20 cellular contexts compared by ENCODE assay signal in genomic region chr10:42732266-42732665, GRCh38. TPM values are rescaled to one million over a fixed set of nuclear protein-coding genes. Genes with fewer than 3 reads are reported as not detected.
DNase-seq lines count a peak whose midpoint lies in the region; ATAC-seq, FAIRE-seq and TF ChIP-seq lines count a peak whose summit lies in the region.
"Had no signal": no experiment of that assay in that cellular context is flagged by ENCODE, and none has a peak within 500 bp of the region (broad histone marks: within the 10 kb centered on the region; RNA-seq: fewer than 3 reads in every experiment).

No MANE protein-coding gene starts in this region.

- no peak overlapping the region for H2AFZ ChIP-seq in K562 (ENCODE audit: low read depth, low read length)
- H2AFZ ChIP-seq: GM23338 had no signal

- POLR2A ChIA-PET in K562 (lab: Yijun Ruan, JAX), result no interaction called here
- POLR2A ChIA-PET in naive thymus-derived CD4-positive, alpha-beta T cell (lab: Charles Lee), result no interaction called here

- no peaks in the 10 kb centered on the region for H3K36me3 Mint-ChIP-seq in naive thymus-derived CD4-positive, alpha-beta T cell
- H3K36me3 Mint-ChIP-seq in activated CD8-positive, alpha-beta memory T cell treated with anti-CD3 and anti-CD28 coated beads, Interleukin-2, amount 10 ng/mL, durations not matched to agents 7 days and 5 days, result no peaks in the 10 kb centered on the region
- H3K36me3 Mint-ChIP-seq: CD4-positive, CD25-positive, alpha-beta regulatory T cell; CD8-positive, alpha-beta T cell had no signal

- ATAC-seq in K562 (no peak), GM18858 (IDR thresholded peaks at IDR 0.05; ENCODE audit: unreplicated experiment) (no peak)
- ATAC-seq in naive thymus-derived CD4-positive, alpha-beta T cell, result peak; percentile 36
- ATAC-seq in activated CD8-positive, alpha-beta memory T cell treated with anti-CD3 and anti-CD28 coated beads, Interleukin-2, amount 10 ng/mL, durations not matched to agents 7 days and 5 days, result no peak
- ATAC-seq: CD8-positive, alpha-beta T cell; GM23338 had no signal

- peaks cover 5 to 28% (median 18%) of the 10 kb centered on the region in 5 donors for H3K27me3 Mint-ChIP-seq in naive thymus-derived CD4-positive, alpha-beta T cell
- H3K27me3 Mint-ChIP-seq in activated CD8-positive, alpha-beta memory T cell treated with anti-CD3 and anti-CD28 coated beads, Interleukin-2, amount 10 ng/mL, durations not matched to agents 7 days and 5 days, result peaks cover 5% of the 10 kb centered on the region

- H3K4me1 ChIP-seq in K562 (replicated peaks in 1 of 2; ENCODE audit: control insufficient read depth in 2 of 2, insufficient read depth in 2 of 2, low read length in 2 of 2), result no peaks in the 10 kb centered on the region
- H3K4me1 ChIP-seq in naive thymus-derived CD4-positive, alpha-beta T cell (ENCODE audit: control insufficient read depth in 2 of 2, insufficient read depth in 2 of 2, low read length in 2 of 2), result no peaks in the 10 kb centered on the region
- H3K4me1 ChIP-seq: BLaER1, Caco-2, HAP-1 had no signal

- TF ChIP-seq CTCF in K562 (IDR thresholded peaks at IDR 0.05 in 2 of 3, conservative IDR thresholded peaks at IDR 0.05 in 1 of 3; ENCODE audit: insufficient read depth in 2 of 3, low read depth in 1 of 3, low read length in 3 of 3), result no peak

- intact Hi-C loops in K562 (cut with micrococcal nuclease), result no loop called here
- intact Hi-C loops in naive thymus-derived CD4-positive, alpha-beta T cell (cut with micrococcal nuclease), result no loop called here

- no peaks in the 10 kb centered on the region for H3K9me1 ChIP-seq in K562 (ENCODE audit: control insufficient read depth, insufficient read depth, low read length)

- H3K4me3 Mint-ChIP-seq in naive thymus-derived CD4-positive, alpha-beta T cell, result no peak overlapping the region
- H3K4me3 Mint-ChIP-seq in activated CD8-positive, alpha-beta memory T cell treated with anti-CD3 and anti-CD28 coated beads, Interleukin-2, amount 10 ng/mL, durations not matched to agents 7 days and 5 days, result no peak overlapping the region
- H3K4me3 Mint-ChIP-seq: B cell; CD4-positive, CD25-positive, alpha-beta regulatory T cell; CD8-positive, alpha-beta T cell; GM23338 had no signal

- H3K4me2 ChIP-seq in K562 (ENCODE audit: insufficient read depth, low read length), result no peak overlapping the region
- H3K4me2 ChIP-seq: BLaER1, GM23338 had no signal

- H3K27ac Mint-ChIP-seq in naive thymus-derived CD4-positive, alpha-beta T cell, result no peak overlapping the region
- H3K27ac Mint-ChIP-seq in activated CD8-positive, alpha-beta memory T cell treated with anti-CD3 and anti-CD28 coated beads, Interleukin-2, amount 10 ng/mL, durations not matched to agents 7 days and 5 days, result no peak overlapping the region
- H3K27ac Mint-ChIP-seq: B cell; CD4-positive, CD25-positive, alpha-beta regulatory T cell; CD8-positive, alpha-beta T cell; GM23338 had no signal

- H4K20me1 ChIP-seq in K562 (replicated peaks; ENCODE audit: control insufficient read depth, insufficient read depth, low read length), result no peaks in the 10 kb centered on the region
- H4K20me1 ChIP-seq: BLaER1 had no signal

- CTCF ChIA-PET in K562 (lab: Yijun Ruan, JAX; ENCODE audit: low intra/inter-chr PET ratio), result no interaction called here
- CTCF ChIA-PET in naive thymus-derived CD4-positive, alpha-beta T cell (lab: Charles Lee), result no interaction called here
- CTCF ChIA-PET in activated CD8-positive, alpha-beta memory T cell treated with anti-CD3 and anti-CD28 coated beads, Interleukin-2, amount 10 ng/mL, durations not matched to agents 7 days and 5 days (lab: Charles Lee), result no interaction called here

- no peak for DNase-seq in HTR-8/SVneo (ENCODE audit: insufficient read length, low spot score)
- DNase-seq in K562 (ENCODE audit: extremely low read depth in 1 of 4, low spot score in 3 of 4), result no peak
- no peak for DNase-seq in naive thymus-derived CD4-positive, alpha-beta T cell
- DNase-seq in urothelium cell line (ENCODE audit: low spot score), result no peak
- no peak for DNase-seq in activated CD4-positive, CD25-positive, alpha-beta regulatory T cell (lab: John Stamatoyannopoulos, UW)
- no peak for DNase-seq in activated CD8-positive, alpha-beta memory T cell treated with anti-CD3 and anti-CD28 coated beads, Interleukin-2, amount 10 ng/mL, durations not matched to agents 7 days and 5 days
- DNase-seq: Caco-2; CD4-positive, CD25-positive, alpha-beta regulatory T cell; CD8-positive, alpha-beta T cell; DMS153; DND-41 had no signal

- TF ChIP-seq RAD21 in K562 (CRISPR knock-in tag; conservative IDR thresholded peaks at IDR 0.05 in 1 of 2, IDR thresholded peaks at IDR 0.05 in 1 of 2), result no peak

- no peaks in the 10 kb centered on the region for H3K79me2 ChIP-seq in K562 (ENCODE audit: control insufficient read depth, insufficient read depth, low read length)

- TF ChIP-seq POLR2A in K562 (conservative IDR thresholded peaks at IDR 0.05), result no peak

- H3K4me3 ChIP-seq in K562, result no peak overlapping the region
- no peak overlapping the region for H3K4me3 ChIP-seq in naive thymus-derived CD4-positive, alpha-beta T cell (ENCODE audit: low read length)
- H3K4me3 ChIP-seq: BLaER1, GM23338, HAP-1 had no signal

- BruUV-seq in K562 (replicated peaks; lab: Mats Ljungman, UMichigan), result no TSS peak

- H3K4me1 Mint-ChIP-seq in naive thymus-derived CD4-positive, alpha-beta T cell, result no peaks in the 10 kb centered on the region
- no peaks in the 10 kb centered on the region for H3K4me1 Mint-ChIP-seq in activated CD8-positive, alpha-beta memory T cell treated with anti-CD3 and anti-CD28 coated beads, Interleukin-2, amount 10 ng/mL, durations not matched to agents 7 days and 5 days
- H3K4me1 Mint-ChIP-seq: B cell, GM23338 had no signal

- no peaks in the 10 kb centered on the region for H3K9me3 ChIP-seq in K562 (replicated peaks; ENCODE audit: control insufficient read depth, insufficient read depth, low read depth, low read length)
- H3K9me3 ChIP-seq in naive thymus-derived CD4-positive, alpha-beta T cell (ENCODE audit: control insufficient read depth in 2 of 3, low read length in 3 of 3), result no peaks in the 10 kb centered on the region
- H3K9me3 ChIP-seq: BLaER1, Caco-2, HAP-1 had no signal

- WGBS in K562 (ENCODE audit: insufficient coverage, low coverage, missing lambda C conversion rate), result 25% methylated on average over 4 of the region's 4 CpGs

- H3K27ac ChIP-seq in K562 (ENCODE audit: extremely low read depth, low read depth, low read length), result no peak overlapping the region
- no peak overlapping the region for H3K27ac ChIP-seq in naive thymus-derived CD4-positive, alpha-beta T cell (ENCODE audit: low read depth, low read length)
- H3K27ac ChIP-seq: BLaER1, C4-2B had no signal

- H3K27me3 ChIP-seq in K562 (ENCODE audit: control insufficient read depth in 2 of 2, insufficient read depth in 2 of 2, low read length in 2 of 2), result peaks cover 4 to 5% of the 10 kb centered on the region in 2 experiments; a peak in 2 of 5 replicates
- no peaks in the 10 kb centered on the region for H3K27me3 ChIP-seq in naive thymus-derived CD4-positive, alpha-beta T cell (ENCODE audit: control insufficient read depth in 2 of 2, insufficient read depth in 2 of 2, low read length in 2 of 2)
- H3K27me3 ChIP-seq: BLaER1 had no signal

- no peaks in the 10 kb centered on the region for H3K36me3 ChIP-seq in K562 (ENCODE audit: control insufficient read depth, insufficient read depth, low read length)
- no peaks in the 10 kb centered on the region for H3K36me3 ChIP-seq in naive thymus-derived CD4-positive, alpha-beta T cell (ENCODE audit: control insufficient read depth in 2 of 3, insufficient read depth in 3 of 3, low read length in 3 of 3)
- H3K36me3 ChIP-seq: BLaER1, HAP-1 had no signal

- no peak for TF ChIP-seq EP300 in K562 (IDR thresholded peaks at IDR 0.05; ENCODE audit: low read length)

- in situ Hi-C loops in K562 (cut with MboI), result no loop called here

- no peak overlapping the region for H3K9ac ChIP-seq in K562 (ENCODE audit: insufficient read depth in 1 of 2, low read depth in 2 of 2, low read length in 2 of 2)
- H3K9ac ChIP-seq: BLaER1 had no signal

- peaks cover 0 to 2% (median 0%) of the 10 kb centered on the region in 11 donors for H3K9me3 Mint-ChIP-seq in naive thymus-derived CD4-positive, alpha-beta T cell
- H3K9me3 Mint-ChIP-seq in activated CD8-positive, alpha-beta memory T cell treated with anti-CD3 and anti-CD28 coated beads, Interleukin-2, amount 10 ng/mL, durations not matched to agents 7 days and 5 days (ENCODE audit: low read depth), result no peaks in the 10 kb centered on the region
- H3K9me3 Mint-ChIP-seq: CD8-positive, alpha-beta T cell had no signal

- FAIRE-seq in HTR-8/SVneo (lab: Jason Lieb, UNC) (peak; percentile 89), K562 (lab: Jason Lieb, UNC) (no peak), urothelium cell line (lab: Jason Lieb, UNC) (peak; percentile 99)
- FAIRE-seq: G401.6, GM12892, H54 had no signal

TF ChIP-seq in K562, 482 proteins besides CTCF, POLR2A, EP300 and RAD21 (continues in another document):
- TF ChIP-seq ZNF143 (CRISPR knock-in tag; IDR thresholded peaks at IDR 0.05) (no peak), ELF4 (CRISPR knock-in tag; IDR thresholded peaks at IDR 0.05) (peak; percentile 66; the same call in 1 of the 2 replicates), ZNF24 (IDR thresholded peaks at IDR 0.05) (no peak), EGR1 (conservative IDR thresholded peaks at IDR 0.05) (peak; percentile 50)

RNA-seq across cellular contexts. Expression of gene BMS1, which starts 50.3 kb away (rescaled TPM):
- total RNA-seq in K562 (2011; cell fraction: chromatin; rRNA removed; ENCODE audit: low replicate concordance), result 13.1 and 30.2 TPM in 2 replicates
- total RNA-seq in K562 (2011; cell fraction: nucleolus; rRNA removed), result 8.0 and 9.3 TPM in 2 replicates
- 12.4 and 12.9 TPM in 2 replicates for total RNA-seq in K562 (2011; cell fraction: nucleoplasm; rRNA removed)
- total RNA-seq in K562 (2014; rRNA removed) (36.4 and 37.0 TPM in 2 replicates), K562 (2014; rRNA removed; fragmentation: Illumina TruSeq; extraction: Trizol) (46.9 and 51.6 TPM in 2 replicates), K562 (2015; rRNA removed; fragmentation: Illumina TruSeq; extraction: Trizol) (42.8 and 44.9 TPM in 2 replicates), K562 (2021) (26.8 and 32.7 TPM in 2 replicates)
- polyA plus RNA-seq in K562 (2011; rRNA removed) (9.1 and 13.0 TPM in 2 replicates), K562 (2014; fragmentation: Illumina TruSeq; extraction: Trizol) (34.8 and 40.8 TPM in 2 replicates), K562 (2014; fragmentation: Nextera tagmentation; extraction: Ambion mirVana) (10 to 100 TPM; 11.1 to 25.7 TPM), K562 (2014; rRNA removed) (27.1 and 30.5 TPM in 2 replicates)
- 2.9 and 5.6 TPM in 2 replicates for polyA plus RNA-seq in K562 (2011; cell fraction: cytosol; rRNA removed)
- polyA plus RNA-seq in K562 (2011; cell fraction: nucleus; rRNA removed), result 9.9 and 10.5 TPM in 2 replicates
- 12.8 and 27.5 TPM in 2 replicates for polyA plus RNA-seq in K562 (2012)
- polyA minus RNA-seq in K562 (2011; rRNA and poly(A)+ RNA removed), result 30.2 and 32.3 TPM in 2 replicates
- polyA minus RNA-seq in K562 (2011; cell fraction: cytosol; rRNA and poly(A)+ RNA removed), result 13.2 and 14.9 TPM in 2 replicates
- 9.0 and 19.2 TPM in 2 replicates for polyA minus RNA-seq in K562 (2011; cell fraction: nucleus; rRNA and poly(A)+ RNA removed)
- 10 to 100 TPM in 4 of 5 experiments, 1 to 10 TPM in 1; 9.7 to 20.0 (median 16.9) TPM for total RNA-seq in naive thymus-derived CD4-positive, alpha-beta T cell
- 10 to 100 TPM; 12.0 to 20.7 TPM for polyA plus RNA-seq in naive thymus-derived CD4-positive, alpha-beta T cell
- 10 to 100 TPM; 17.4 to 24.0 TPM for total RNA-seq in activated CD8-positive, alpha-beta memory T cell treated with anti-CD3 and anti-CD28 coated beads, Interleukin-2, amount 10 ng/mL, durations not matched to agents 7 days and 5 days
